1 cellular context compared by ENCODE assay signal in genomic region chr1:208219659-208220282, GRCh38.
TF ChIP-seq lines count a peak whose summit lies in the region.

No MANE protein-coding gene starts in this region.

TF ChIP-seq in K562, 482 proteins besides CTCF, POLR2A, EP300 and RAD21 (continued from another document and continues in another):
- no peak for TF ChIP-seq ZNF282 (CRISPR knock-in tag; IDR thresholded peaks at IDR 0.05)
- no peak for TF ChIP-seq E2F5 (CRISPR knock-in tag; IDR thresholded peaks at IDR 0.05)
- no peak for TF ChIP-seq SNAPC5 (CRISPR knock-in tag; IDR thresholded peaks at IDR 0.05)
- no peak; the same call in 1 of the 2 replicates for TF ChIP-seq MGA (IDR thresholded peaks at IDR 0.05)
- no peak for TF ChIP-seq PPARD (CRISPR knock-in tag; IDR thresholded peaks at IDR 0.05)
- no peak for TF ChIP-seq STAG1 (CRISPR knock-in tag; IDR thresholded peaks at IDR 0.05; ENCODE audit: borderline replicate concordance)
- TF ChIP-seq MCM7 (IDR thresholded peaks at IDR 0.05) = no peak
- no peak for TF ChIP-seq TFE3 (CRISPR knock-in tag; IDR thresholded peaks at IDR 0.05)
- TF ChIP-seq MLLT1 (IDR thresholded peaks at IDR 0.05) = peak in 1 of 2 experiments; percentile 92; a peak in 3 of 4 replicates
- TF ChIP-seq FOXJ2 (tag; IDR thresholded peaks at IDR 0.05) = no peak
- no peak for TF ChIP-seq ELF4 (CRISPR knock-in tag; IDR thresholded peaks at IDR 0.05)
- 0 out of 2 replicates have a peak, but pooled peaks have one; percentile 19 for TF ChIP-seq FOXK1 (CRISPR knock-in tag; IDR thresholded peaks at IDR 0.05; ENCODE audit: borderline replicate concordance)
- TF ChIP-seq GTF2F1 (IDR thresholded peaks at IDR 0.05; ENCODE audit: low read depth, low read length) = no peak
- no peak for TF ChIP-seq TAF9B (IDR thresholded peaks at IDR 0.05; ENCODE audit: partially characterized antibody)
- no peak for TF ChIP-seq RB1 (IDR thresholded peaks at IDR 0.05; ENCODE audit: low read depth)
- no peak for TF ChIP-seq ZNF740 (CRISPR knock-in tag; IDR thresholded peaks at IDR 0.05)
- TF ChIP-seq ZNF740 (tag; IDR thresholded peaks at IDR 0.05) = no peak
- TF ChIP-seq ZNF444 (CRISPR knock-in tag; IDR thresholded peaks at IDR 0.05) = no peak
- TF ChIP-seq NRF1 (conservative IDR thresholded peaks at IDR 0.05 in 1 of 2, IDR thresholded peaks at IDR 0.05 in 1 of 2) = peak; percentile 50 to 55
- TF ChIP-seq VEZF1 (CRISPR knock-in tag; IDR thresholded peaks at IDR 0.05) = peak; percentile 83
- TF ChIP-seq CTBP1 (IDR thresholded peaks at IDR 0.05; ENCODE audit: borderline replicate concordance) = peak; percentile 89
- TF ChIP-seq RBBP5 (IDR thresholded peaks at IDR 0.05; ENCODE audit: borderline replicate concordance, insufficient read depth, low read length, poor library complexity, severe bottlenecking) = peak; percentile 91
- no peak for TF ChIP-seq CREBBP (IDR thresholded peaks at IDR 0.05; ENCODE audit: low read depth, low read length)
- no peak for TF ChIP-seq PRPF4 (IDR thresholded peaks at IDR 0.05; ENCODE audit: insufficient read depth, low read depth, low read length, poor library complexity, severe bottlenecking)
- peak; percentile 88 for TF ChIP-seq ZNF263 (CRISPR knock-in tag; IDR thresholded peaks at IDR 0.05; ENCODE audit: borderline replicate concordance)
- no peak for TF ChIP-seq BDP1 (IDR thresholded peaks at IDR 0.05; ENCODE audit: insufficient read depth, insufficient read length)
- no peak; the same call in 1 of the 2 replicates for TF ChIP-seq BRD4 (IDR thresholded peaks at IDR 0.05)
- no peak for TF ChIP-seq LARP7 (IDR thresholded peaks at IDR 0.05)
- TF ChIP-seq MITF (IDR thresholded peaks at IDR 0.05) = peak; percentile 7
- peak; percentile 7 to 80; a peak in 3 of 4 replicates for TF ChIP-seq TRIM24 (IDR thresholded peaks at IDR 0.05)
- TF ChIP-seq SRSF1 (IDR thresholded peaks at IDR 0.05; ENCODE audit: low read depth, low read length) = no peak
- TF ChIP-seq HMG20B (CRISPR knock-in tag; IDR thresholded peaks at IDR 0.05) = no peak
- no peak for TF ChIP-seq SREBF2 (CRISPR knock-in tag; IDR thresholded peaks at IDR 0.05)
- TF ChIP-seq NR4A1 (CRISPR knock-in tag; IDR thresholded peaks at IDR 0.05) = no peak
- TF ChIP-seq NR4A1 (tag; IDR thresholded peaks at IDR 0.05) = 0 out of 2 replicates have a peak, but pooled peaks have one; percentile 14
- no peak for TF ChIP-seq ZNF695 (CRISPR knock-in tag; IDR thresholded peaks at IDR 0.05)
- TF ChIP-seq ZBED1 (IDR thresholded peaks at IDR 0.05) = no peak
- TF ChIP-seq CSDE1 (IDR thresholded peaks at IDR 0.05) = no peak
- no peak for TF ChIP-seq KAT8 (IDR thresholded peaks at IDR 0.05; ENCODE audit: low read depth)
- TF ChIP-seq NONO (IDR thresholded peaks at IDR 0.05; ENCODE audit: low read depth in 2 of 2, low read length in 1 of 2) = peak in 1 of 2 experiments; percentile 72; a peak in 1 of 4 replicates
- TF ChIP-seq ZNF395 (CRISPR knock-in tag; IDR thresholded peaks at IDR 0.05) = 0 out of 2 replicates have a peak, but pooled peaks have one; percentile 41
- TF ChIP-seq ZNF551 (CRISPR knock-in tag; IDR thresholded peaks at IDR 0.05) = no peak
